7 cellular contexts compared by ENCODE assay signal in genomic region chr7:2957369-2957727, GRCh38.
DNase-seq lines count a peak whose midpoint lies in the region; ATAC-seq, FAIRE-seq and TF ChIP-seq lines count a peak whose summit lies in the region.
"Not testable (repeated sequence)": the region's sequence is repeated elsewhere in the genome, so short reads cannot be mapped to it uniquely, and the experiment has no call there.

No MANE protein-coding gene starts in this region.

- H3K9ac ChIP-seq in endothelial cell of umbilical vein (replicated peaks; ENCODE audit: extremely low read depth, insufficient read depth, low read length) = not testable (repeated sequence)

- CTCF ChIA-PET in CD4-positive, alpha-beta T cell (lab: Charles Lee) = interaction anchor here (0.6 to 1.3 kb wide), 2 partner anchors 136 to 197 kb away, joined by 3 to 4 read pairs; no protein-coding TSS in a partner anchor
- CTCF ChIA-PET in activated CD8-positive, alpha-beta T cell treated with anti-CD3 and anti-CD28 coated beads for 36 hours (lab: Charles Lee) = interaction anchor here (0.6 to 2.0 kb wide), 3 partner anchors 8 to 84 kb away, joined by 3 to 8 read pairs (median 4); no protein-coding TSS in a partner anchor
- CTCF ChIA-PET in endothelial cell of umbilical vein (lab: Charles Lee) = not testable (repeated sequence)

- POLR2A ChIA-PET in CD4-positive, alpha-beta T cell (lab: Charles Lee); endothelial cell of umbilical vein (lab: Charles Lee): not testable (repeated sequence)
- POLR2A ChIA-PET in activated CD8-positive, alpha-beta T cell treated with anti-CD3 and anti-CD28 coated beads for 36 hours (lab: Charles Lee) = interaction anchor here (0.9 to 1.5 kb wide), 3 partner anchors 8 to 21 kb away, joined by 3 to 4 read pairs (median 3); no protein-coding TSS in a partner anchor
- POLR2A ChIA-PET in activated naive CD8-positive, alpha-beta T cell treated with anti-CD3 and anti-CD28 coated beads, Interleukin-2, amount 10 ng/mL, durations not matched to agents 7 days and 5 days (lab: Charles Lee) = interaction anchor here (0.7 to 1.5 kb wide), 4 partner anchors 8 to 267 kb away, joined by 3 to 5 read pairs (median 4); no protein-coding TSS in a partner anchor

- not testable (repeated sequence) for H3K4me3 Mint-ChIP-seq in CD4-positive, alpha-beta T cell; activated CD8-positive, alpha-beta T cell treated with anti-CD3 and anti-CD28 coated beads for 36 hours
- H3K4me3 Mint-ChIP-seq in T-helper 1 cell treated with Interleukin-12 subunit alpha and Interleukin-12 subunit beta and Interleukin-4 antibody, amounts not matched to agents 30 μg/mL and 1 μg/mL, for 36 hours = peak overlapping the region; percentile 58
- peak overlapping the region; percentile 59 for H3K4me3 Mint-ChIP-seq in activated T-helper 17 cell treated with anti-CD3 and anti-CD28 coated beads, Interleukin-2, amount 50 U/mL, for 72 hours
- peak overlapping the region; percentile 56 for H3K4me3 Mint-ChIP-seq in activated naive CD8-positive, alpha-beta T cell treated with anti-CD3 and anti-CD28 coated beads, Interleukin-2, amount 10 ng/mL, durations not matched to agents 7 days and 5 days
- H3K4me3 Mint-ChIP-seq in natural killer cell treated with Interleukin-12 subunit alpha and Interleukin-12 subunit beta and Interleukin-15 and Interleukin-18, amount 100 ng/mL, for 72 hours = peak overlapping the region; percentile 70

- H3K27ac ChIP-seq in CD4-positive, alpha-beta T cell (ENCODE audit: low read depth, low read length) = not testable (repeated sequence)
- H3K27ac ChIP-seq in endothelial cell of umbilical vein (ENCODE audit: insufficient read depth, low read depth, low read length) = peak overlapping the region; percentile 77

- ATAC-seq in CD4-positive, alpha-beta T cell (ENCODE audit: poor library complexity); activated CD8-positive, alpha-beta T cell treated with anti-CD3 and anti-CD28 coated beads for 36 hours; activated T-helper 17 cell treated with anti-CD3 and anti-CD28 coated beads, Interleukin-2, amount 50 U/mL, for 72 hours (replicated peaks); activated naive CD8-positive, alpha-beta T cell treated with anti-CD3 and anti-CD28 coated beads, Interleukin-2, amount 10 ng/mL, durations not matched to agents 7 days and 5 days (ENCODE audit: low read depth); natural killer cell treated with Interleukin-12 subunit alpha and Interleukin-12 subunit beta and Interleukin-15 and Interleukin-18, amount 100 ng/mL, for 72 hours: not testable (repeated sequence)

- not testable (repeated sequence) for TF ChIP-seq POLR2A in endothelial cell of umbilical vein (IDR thresholded peaks at IDR 0.05; ENCODE audit: low read depth, low read length)

- H3K4me2 ChIP-seq in endothelial cell of umbilical vein (ENCODE audit: insufficient read depth, low read length) = not testable (repeated sequence)

- H3K4me3 ChIP-seq in endothelial cell of umbilical vein (replicated peaks in 1 of 3; ENCODE audit: insufficient read depth in 1 of 3, low read depth in 1 of 3, low read length in 3 of 3) = not testable (repeated sequence)

- BruUV-seq in endothelial cell of umbilical vein (replicated peaks; lab: Mats Ljungman, UMichigan) = not testable (repeated sequence)

- H4K20me1 ChIP-seq in endothelial cell of umbilical vein (replicated peaks; ENCODE audit: control insufficient read depth, extremely low read depth, insufficient read depth, low read length) = not testable (repeated sequence)

- not testable (repeated sequence) for H2AFZ ChIP-seq in endothelial cell of umbilical vein (ENCODE audit: low read depth, low read length)

- H3K4me1 ChIP-seq in endothelial cell of umbilical vein (ENCODE audit: control insufficient read depth, extremely low read depth, insufficient read depth, low read length) = not testable (repeated sequence)

- peaks cover 71% of the 10 kb centered on the region for H3K4me1 Mint-ChIP-seq in CD4-positive, alpha-beta T cell (ENCODE audit: low read depth)
- H3K4me1 Mint-ChIP-seq in T-helper 1 cell treated with Interleukin-12 subunit alpha and Interleukin-12 subunit beta and Interleukin-4 antibody, amounts not matched to agents 30 μg/mL and 1 μg/mL, for 36 hours (ENCODE audit: low read depth) = peaks cover 62% of the 10 kb centered on the region
- H3K4me1 Mint-ChIP-seq in activated CD8-positive, alpha-beta T cell treated with anti-CD3 and anti-CD28 coated beads for 36 hours (ENCODE audit: low read depth) = peaks cover 79% of the 10 kb centered on the region
- peaks cover 23% of the 10 kb centered on the region for H3K4me1 Mint-ChIP-seq in activated T-helper 17 cell treated with anti-CD3 and anti-CD28 coated beads, Interleukin-2, amount 50 U/mL, for 72 hours
- H3K4me1 Mint-ChIP-seq in activated naive CD8-positive, alpha-beta T cell treated with anti-CD3 and anti-CD28 coated beads, Interleukin-2, amount 10 ng/mL, durations not matched to agents 7 days and 5 days = peaks cover 77% of the 10 kb centered on the region
- H3K4me1 Mint-ChIP-seq in natural killer cell treated with Interleukin-12 subunit alpha and Interleukin-12 subunit beta and Interleukin-15 and Interleukin-18, amount 100 ng/mL, for 72 hours (ENCODE audit: low read depth in 2 of 2) = peaks cover 68% of the 10 kb centered on the region in 2 donors

- not testable (repeated sequence) for FAIRE-seq in endothelial cell of umbilical vein (lab: Jason Lieb, UNC)

- H3K79me2 ChIP-seq in endothelial cell of umbilical vein (ENCODE audit: control insufficient read depth, insufficient read depth, low read length) = not testable (repeated sequence)

- not testable (repeated sequence) for H3K9me3 Mint-ChIP-seq in CD4-positive, alpha-beta T cell; T-helper 1 cell treated with Interleukin-12 subunit alpha and Interleukin-12 subunit beta and Interleukin-4 antibody, amounts not matched to agents 30 μg/mL and 1 μg/mL, for 36 hours; activated CD8-positive, alpha-beta T cell treated with anti-CD3 and anti-CD28 coated beads for 36 hours; activated T-helper 17 cell treated with anti-CD3 and anti-CD28 coated beads, Interleukin-2, amount 50 U/mL, for 72 hours; activated naive CD8-positive, alpha-beta T cell treated with anti-CD3 and anti-CD28 coated beads, Interleukin-2, amount 10 ng/mL, durations not matched to agents 7 days and 5 days; natural killer cell treated with Interleukin-12 subunit alpha and Interleukin-12 subunit beta and Interleukin-15 and Interleukin-18, amount 100 ng/mL, for 72 hours

- dilution Hi-C loops in endothelial cell of umbilical vein (cut with MboI; ENCODE audit: extremely low pct_ligation_motif_present, low sequenced_read_pairs) = not testable (repeated sequence)

- DNase-seq in CD4-positive, alpha-beta T cell; activated CD8-positive, alpha-beta T cell treated with anti-CD3 and anti-CD28 coated beads for 36 hours; activated naive CD8-positive, alpha-beta T cell treated with anti-CD3 and anti-CD28 coated beads, Interleukin-2, amount 10 ng/mL, durations not matched to agents 7 days and 5 days; endothelial cell of umbilical vein (ENCODE audit: low read depth, low spot score); natural killer cell treated with Interleukin-12 subunit alpha and Interleukin-12 subunit beta and Interleukin-15 and Interleukin-18, amount 100 ng/mL, for 72 hours (ENCODE audit: low spot score): not testable (repeated sequence)

- peak overlapping the region; percentile 82 for H3K27ac Mint-ChIP-seq in CD4-positive, alpha-beta T cell
- peak overlapping the region; percentile 89 for H3K27ac Mint-ChIP-seq in T-helper 1 cell treated with Interleukin-12 subunit alpha and Interleukin-12 subunit beta and Interleukin-4 antibody, amounts not matched to agents 30 μg/mL and 1 μg/mL, for 36 hours
- peak overlapping the region; percentile 92 for H3K27ac Mint-ChIP-seq in activated CD8-positive, alpha-beta T cell treated with anti-CD3 and anti-CD28 coated beads for 36 hours
- peak overlapping the region; percentile 73 for H3K27ac Mint-ChIP-seq in activated T-helper 17 cell treated with anti-CD3 and anti-CD28 coated beads, Interleukin-2, amount 50 U/mL, for 72 hours
- peak overlapping the region; percentile 67 for H3K27ac Mint-ChIP-seq in activated naive CD8-positive, alpha-beta T cell treated with anti-CD3 and anti-CD28 coated beads, Interleukin-2, amount 10 ng/mL, durations not matched to agents 7 days and 5 days
- peak overlapping the region; percentile 73 to 96 for H3K27ac Mint-ChIP-seq in natural killer cell treated with Interleukin-12 subunit alpha and Interleukin-12 subunit beta and Interleukin-15 and Interleukin-18, amount 100 ng/mL, for 72 hours

- intact Hi-C loops in CD4-positive, alpha-beta T cell (cut with DNase I, micrococcal nuclease) = loop anchor here in 1 of 2 experiments (10.0 kb wide), 2 partner anchors 57 to 87 kb away; partner anchors contain the start of gene CARD11
- intact Hi-C loops in activated CD8-positive, alpha-beta T cell treated with anti-CD3 and anti-CD28 coated beads for 36 hours (cut with micrococcal nuclease); endothelial cell of umbilical vein (cut with micrococcal nuclease): not testable (repeated sequence)

- not testable (repeated sequence) for H3K9me3 ChIP-seq in CD4-positive, alpha-beta T cell (ENCODE audit: control insufficient read depth, low read length); endothelial cell of umbilical vein (replicated peaks; ENCODE audit: control insufficient read depth, insufficient read depth, low read length)

- H3K9me1 ChIP-seq in endothelial cell of umbilical vein (replicated peaks; ENCODE audit: control insufficient read depth, extremely low read depth, insufficient read depth, low read length) = not testable (repeated sequence)

- peaks cover 89% of the 10 kb centered on the region for H3K36me3 Mint-ChIP-seq in CD4-positive, alpha-beta T cell (ENCODE audit: low read depth)
- H3K36me3 Mint-ChIP-seq in T-helper 1 cell treated with Interleukin-12 subunit alpha and Interleukin-12 subunit beta and Interleukin-4 antibody, amounts not matched to agents 30 μg/mL and 1 μg/mL, for 36 hours (ENCODE audit: low read depth) = peaks cover 52% of the 10 kb centered on the region
- peaks cover 80% of the 10 kb centered on the region for H3K36me3 Mint-ChIP-seq in activated CD8-positive, alpha-beta T cell treated with anti-CD3 and anti-CD28 coated beads for 36 hours (ENCODE audit: low read depth)
- peaks cover 86% of the 10 kb centered on the region for H3K36me3 Mint-ChIP-seq in activated T-helper 17 cell treated with anti-CD3 and anti-CD28 coated beads, Interleukin-2, amount 50 U/mL, for 72 hours (ENCODE audit: low read depth)
- peaks cover 54% of the 10 kb centered on the region for H3K36me3 Mint-ChIP-seq in activated naive CD8-positive, alpha-beta T cell treated with anti-CD3 and anti-CD28 coated beads, Interleukin-2, amount 10 ng/mL, durations not matched to agents 7 days and 5 days
- not testable (repeated sequence) for H3K36me3 Mint-ChIP-seq in natural killer cell treated with Interleukin-12 subunit alpha and Interleukin-12 subunit beta and Interleukin-15 and Interleukin-18, amount 100 ng/mL, for 72 hours

- H3K27me3 Mint-ChIP-seq in CD4-positive, alpha-beta T cell; T-helper 1 cell treated with Interleukin-12 subunit alpha and Interleukin-12 subunit beta and Interleukin-4 antibody, amounts not matched to agents 30 μg/mL and 1 μg/mL, for 36 hours (ENCODE audit: low read depth); activated CD8-positive, alpha-beta T cell treated with anti-CD3 and anti-CD28 coated beads for 36 hours; activated T-helper 17 cell treated with anti-CD3 and anti-CD28 coated beads, Interleukin-2, amount 50 U/mL, for 72 hours; activated naive CD8-positive, alpha-beta T cell treated with anti-CD3 and anti-CD28 coated beads, Interleukin-2, amount 10 ng/mL, durations not matched to agents 7 days and 5 days; natural killer cell treated with Interleukin-12 subunit alpha and Interleukin-12 subunit beta and Interleukin-15 and Interleukin-18, amount 100 ng/mL, for 72 hours: not testable (repeated sequence)

- not testable (repeated sequence) for H3K36me3 ChIP-seq in endothelial cell of umbilical vein (ENCODE audit: control insufficient read depth in 2 of 2, extremely low read depth in 1 of 2, insufficient read depth in 2 of 2, low read length in 2 of 2)

- not testable (repeated sequence) for TF ChIP-seq CTCF in CD4-positive, alpha-beta T cell (IDR thresholded peaks at IDR 0.05); activated CD8-positive, alpha-beta T cell treated with anti-CD3 and anti-CD28 coated beads for 36 hours (IDR thresholded peaks at IDR 0.05); endothelial cell of umbilical vein (IDR thresholded peaks at IDR 0.05; ENCODE audit: extremely low read depth in 1 of 2, insufficient read depth in 1 of 2, low read depth in 1 of 2, low read length in 2 of 2)

- not testable (repeated sequence) for H3K27me3 ChIP-seq in CD4-positive, alpha-beta T cell (ENCODE audit: control insufficient read depth, insufficient read depth, low read length); endothelial cell of umbilical vein (ENCODE audit: control insufficient read depth in 2 of 2, insufficient read depth in 2 of 2, low read length in 2 of 2)
